ENCODE assay signal across 1 cellular context in the genomic region with DNA sequence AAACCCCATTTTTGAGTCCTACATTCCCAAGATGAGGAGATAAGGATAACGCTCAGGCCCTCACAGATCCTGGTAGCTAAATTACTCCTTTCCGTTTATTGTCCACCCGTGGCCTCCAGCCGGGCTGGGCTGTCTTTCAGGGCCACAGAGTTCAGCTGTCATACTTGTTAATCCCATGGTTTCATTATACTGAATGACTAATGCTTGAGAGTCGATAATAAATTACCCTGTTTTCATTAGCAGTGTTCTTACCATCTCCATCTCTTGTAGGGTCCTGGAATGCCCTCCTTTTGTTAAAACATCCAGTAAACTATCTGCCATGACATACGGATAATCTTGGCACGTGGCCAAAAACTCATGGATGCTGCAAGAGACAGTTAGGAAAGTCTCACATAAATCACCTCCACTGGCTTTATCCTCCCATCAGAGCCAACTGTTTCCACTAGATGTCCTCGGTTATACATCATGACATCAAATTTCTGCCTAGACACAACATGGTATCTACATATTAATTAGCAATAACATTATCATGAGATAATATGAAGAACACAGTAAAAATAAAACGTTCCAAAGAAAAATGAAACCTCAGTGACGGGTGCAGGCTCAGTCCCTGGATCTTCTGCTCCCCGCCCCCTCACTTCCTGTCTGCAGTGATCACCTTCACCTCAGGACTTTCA.
A peak's percentile ranks its signal among the peaks of the same experiment; 100 is the strongest.
TF ChIP-seq lines count a peak whose summit lies in the region.

No MANE protein-coding gene starts in this region.

TF ChIP-seq in endothelial cell of umbilical vein, 7 proteins besides CTCF, POLR2A, EP300 and RAD21:
- TF ChIP-seq POLR2AphosphoS5 (IDR thresholded peaks at IDR 0.05; ENCODE audit: insufficient read depth, low read depth, low read length) (no peak), GATA2 (IDR thresholded peaks at IDR 0.05; ENCODE audit: insufficient read depth, insufficient read length, low read depth, low read length) (peak; percentile 89), EZH2 (IDR thresholded peaks at IDR 0.05; ENCODE audit: borderline replicate concordance, low read depth, low read length, severe bottlenecking) (no peak)
